In the genomic region with DNA sequence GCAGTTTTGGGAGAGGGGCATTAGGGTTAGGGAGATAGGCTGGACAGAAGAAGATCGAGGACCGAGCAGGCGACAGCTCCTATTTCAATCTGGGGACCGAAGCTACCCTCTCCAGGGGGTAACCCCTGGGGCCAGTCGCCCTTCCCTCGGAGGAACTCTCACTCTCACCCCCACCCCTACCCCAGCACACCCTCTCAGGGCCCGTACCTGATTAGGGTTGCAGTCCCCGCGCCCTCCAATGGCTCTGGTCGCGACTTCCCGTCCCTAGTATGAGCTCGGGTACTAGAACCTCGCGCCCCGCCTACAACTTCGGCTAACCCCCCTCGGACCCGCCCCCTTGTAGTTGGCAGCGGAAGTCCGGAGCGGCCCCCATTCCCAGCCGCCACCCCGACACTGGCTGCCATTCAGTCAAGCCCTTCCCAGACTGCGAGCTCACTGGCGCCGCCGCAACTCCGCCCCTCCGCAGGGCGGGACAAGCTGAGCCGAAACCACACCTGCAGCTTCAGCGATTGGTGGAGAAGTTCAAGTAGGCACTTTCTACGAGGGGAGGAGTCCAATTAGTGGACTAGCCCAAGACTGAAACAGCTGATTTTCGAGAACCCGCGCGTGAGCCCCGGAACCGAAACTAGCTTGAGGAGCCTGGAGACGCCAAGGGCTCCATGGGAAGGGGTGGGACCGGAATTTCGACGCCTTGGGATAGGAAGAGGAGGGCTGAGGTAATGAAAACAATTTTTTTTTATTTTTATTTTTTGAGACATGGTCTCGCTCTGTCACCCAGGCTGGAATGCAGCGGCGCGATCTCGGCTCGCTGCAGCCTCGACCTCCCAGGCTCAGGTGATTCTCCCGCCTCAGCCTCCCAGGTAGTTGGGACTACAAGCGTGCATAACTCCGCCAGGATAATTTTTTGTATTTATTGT, we compare ENCODE assay signal across 8 cellular contexts. TPM values are rescaled to one million over a fixed set of nuclear protein-coding genes. Genes with fewer than 3 reads are reported as not detected.
A peak's percentile ranks its signal among the peaks of the same experiment; 100 is the strongest.
DNase-seq lines count a peak whose midpoint lies in the region; ATAC-seq and TF ChIP-seq lines count a peak whose summit lies in the region.

Gene STAT2, minus strand, starts transcription at position 257 of the 917 bp plus-strand sequence. CDS start 3,536 bp downstream, outside the sequence.

- no peaks in the 10 kb centered on the region for H3K9me3 Mint-ChIP-seq in activated T-cell treated with anti-CD3 and anti-CD28 coated beads, Interleukin-2, amount 50 U/mL, for 24 hours

- peak within 1 kb of the TSS; percentile 97 for H3K27ac Mint-ChIP-seq in activated T-cell treated with anti-CD3 and anti-CD28 coated beads, Interleukin-2, amount 50 U/mL, for 24 hours

- peak; percentile 0 for TF ChIP-seq CTCF in epithelial cell of proximal tubule (conservative IDR thresholded peaks at IDR 0.05; ENCODE audit: low read depth, low read length)

- H3K36me3 Mint-ChIP-seq in activated T-cell treated with anti-CD3 and anti-CD28 coated beads, Interleukin-2, amount 50 U/mL, for 24 hours (ENCODE audit: low read depth), result peaks cover 27% of the 10 kb centered on the region

- H3K27me3 Mint-ChIP-seq in activated T-cell treated with anti-CD3 and anti-CD28 coated beads, Interleukin-2, amount 50 U/mL, for 24 hours, result no peaks in the 10 kb centered on the region

- in situ Hi-C loops in KBM-7 (cut with MboI; ENCODE audit: low pct_unique_long_range_greater_than_20kb, low sequenced_read_pairs), result no loop called here

- ATAC-seq in GM21717 (IDR thresholded peaks at IDR 0.05; ENCODE audit: unreplicated experiment), result peak; percentile 91

- peak; percentile 99 for DNase-seq in DMS153 treated with DMSO at 0.1 percent for 48 hours (lab: John Stamatoyannopoulos, UW; ENCODE audit: unreplicated experiment)
- DNase-seq in KBM-7, result peak; percentile 100
- peak; percentile 99 for DNase-seq in activated T-cell treated with anti-CD3 and anti-CD28 coated beads, Interleukin-2, amount 50 U/mL, for 24 hours
- DNase-seq in epithelial cell of proximal tubule (ENCODE audit: low read depth), result peak; percentile 99
- peak; percentile 99 for DNase-seq in mucosa of gallbladder (ENCODE audit: low spot score)
- peak; percentile 95 to 99 for DNase-seq in stimulated activated CD8-positive, alpha-beta memory T cell treated with anti-CD3 and anti-CD28 coated beads, Interleukin-4, amount 100 ng/mL, for 4 hours (ENCODE audit: low read depth in 2 of 2, low spot score in 1 of 2)

- H3K4me3 ChIP-seq in epithelial cell of proximal tubule (ENCODE audit: low read depth, low read length), result peak within 1 kb of the TSS; percentile 78

- H3K4me1 Mint-ChIP-seq in activated T-cell treated with anti-CD3 and anti-CD28 coated beads, Interleukin-2, amount 50 U/mL, for 24 hours (ENCODE audit: low read depth), result peaks cover 33% of the 10 kb centered on the region

- peak within 1 kb of the TSS; percentile 86 for H3K4me3 Mint-ChIP-seq in activated T-cell treated with anti-CD3 and anti-CD28 coated beads, Interleukin-2, amount 50 U/mL, for 24 hours

TF ChIP-seq in PFSK-1, 5 proteins besides CTCF, POLR2A, EP300 and RAD21:
- TF ChIP-seq TAF1 (IDR thresholded peaks at IDR 0.05; ENCODE audit: borderline replicate concordance, insufficient read depth, low read length), result no peak; the same call in 1 of the 2 replicates
- TF ChIP-seq SIN3A (IDR thresholded peaks at IDR 0.05; ENCODE audit: borderline replicate concordance, insufficient read depth, low read length), result peak; percentile 92; the same call in 1 of the 2 replicates
- TF ChIP-seq, protein P1, sequence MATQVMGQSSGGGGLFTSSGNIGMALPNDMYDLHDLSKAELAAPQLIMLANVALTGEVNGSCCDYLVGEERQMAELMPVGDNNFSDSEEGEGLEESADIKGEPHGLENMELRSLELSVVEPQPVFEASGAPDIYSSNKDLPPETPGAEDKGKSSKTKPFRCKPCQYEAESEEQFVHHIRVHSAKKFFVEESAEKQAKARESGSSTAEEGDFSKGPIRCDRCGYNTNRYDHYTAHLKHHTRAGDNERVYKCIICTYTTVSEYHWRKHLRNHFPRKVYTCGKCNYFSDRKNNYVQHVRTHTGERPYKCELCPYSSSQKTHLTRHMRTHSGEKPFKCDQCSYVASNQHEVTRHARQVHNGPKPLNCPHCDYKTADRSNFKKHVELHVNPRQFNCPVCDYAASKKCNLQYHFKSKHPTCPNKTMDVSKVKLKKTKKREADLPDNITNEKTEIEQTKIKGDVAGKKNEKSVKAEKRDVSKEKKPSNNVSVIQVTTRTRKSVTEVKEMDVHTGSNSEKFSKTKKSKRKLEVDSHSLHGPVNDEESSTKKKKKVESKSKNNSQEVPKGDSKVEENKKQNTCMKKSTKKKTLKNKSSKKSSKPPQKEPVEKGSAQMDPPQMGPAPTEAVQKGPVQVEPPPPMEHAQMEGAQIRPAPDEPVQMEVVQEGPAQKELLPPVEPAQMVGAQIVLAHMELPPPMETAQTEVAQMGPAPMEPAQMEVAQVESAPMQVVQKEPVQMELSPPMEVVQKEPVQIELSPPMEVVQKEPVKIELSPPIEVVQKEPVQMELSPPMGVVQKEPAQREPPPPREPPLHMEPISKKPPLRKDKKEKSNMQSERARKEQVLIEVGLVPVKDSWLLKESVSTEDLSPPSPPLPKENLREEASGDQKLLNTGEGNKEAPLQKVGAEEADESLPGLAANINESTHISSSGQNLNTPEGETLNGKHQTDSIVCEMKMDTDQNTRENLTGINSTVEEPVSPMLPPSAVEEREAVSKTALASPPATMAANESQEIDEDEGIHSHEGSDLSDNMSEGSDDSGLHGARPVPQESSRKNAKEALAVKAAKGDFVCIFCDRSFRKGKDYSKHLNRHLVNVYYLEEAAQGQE (IDR thresholded peaks at IDR 0.05; ENCODE audit: insufficient read depth in 1 of 2, low read depth in 2 of 2, low read length in 2 of 2), result no peak
- peak; percentile 70 for TF ChIP-seq FOXP2 (optimal IDR thresholded peaks at IDR 0.05; ENCODE audit: borderline replicate concordance, extremely low read depth, extremely low read length, insufficient read depth)
- TF ChIP-seq POLR2AphosphoS5 (IDR thresholded peaks at IDR 0.05; ENCODE audit: low read depth, low read length), result peak; percentile 72

RNA-seq across cellular contexts. Expression of gene STAT2, which starts in this region (rescaled TPM):
- polyA plus RNA-seq in PFSK-1 (2012; ENCODE audit: insufficient read length, low read depth), result 12.6 TPM
- total RNA-seq in epithelial cell of proximal tubule (39.2 and 48.2 TPM in 2 replicates), mucosa of gallbladder (125 TPM)

Comparison
In these comparisons a context has a peak if more than half of its experiments do, and no peak if none do; other contexts are left out.
1. Peak in every context shown above with its lines: DNase-seq, ATAC-seq and H3K4me3 ChIP-seq.